29 cellular contexts compared by ENCODE assay signal in genomic region chrX:133549319-133549933, GRCh38.
"Had no signal": no experiment of that assay in that cellular context is flagged by ENCODE, and none has a peak within 500 bp of the region (broad histone marks: within the 10 kb centered on the region; RNA-seq: fewer than 3 reads in every experiment).

No MANE protein-coding gene starts in this region.

- H3K27ac Mint-ChIP-seq: stimulated activated effector memory CD8-positive, alpha-beta T cell treated with anti-CD3 and anti-CD28 coated beads, Interleukin-12 subunit alpha, Interleukin-12 subunit beta, amount 100 ng/mL, for 72 hours; stimulated activated memory B cell treated with anti-CD40 and anti-IgM and Interleukin-4, amounts not matched to agents 10 μg/mL and 1 μg/mL and 100 μg/mL, for 72 hours; stimulated activated naive B cell treated with anti-CD40 and anti-IgM and Interleukin-4, amounts not matched to agents 10 μg/mL and 1 μg/mL and 100 μg/mL, for 72 hours; stimulated activated naive CD8-positive, alpha-beta T cell treated with anti-CD3 and anti-CD28 coated beads, Interleukin-15, amount 100 ng/mL, for 72 hours; stimulated activated naive CD8-positive, alpha-beta T cell treated with anti-CD3 and anti-CD28 coated beads, Interleukin-15, Interleukin-2, amounts not matched to agents 100 ng/mL and 50 ng/mL, for 24 hours had no signal

- H3K9me3 ChIP-seq: suprapubic skin, testis, thoracic aorta, thyroid gland, tibial nerve, transverse colon, upper lobe of right lung, uterus, vagina had no signal

- H3K4me3 Mint-ChIP-seq: stimulated activated effector memory CD8-positive, alpha-beta T cell treated with anti-CD3 and anti-CD28 coated beads, Interleukin-12 subunit alpha, Interleukin-12 subunit beta, amount 100 ng/mL, for 72 hours; stimulated activated memory B cell treated with anti-CD40 and anti-IgM and Interleukin-4, amounts not matched to agents 10 μg/mL and 1 μg/mL and 100 μg/mL, for 72 hours; stimulated activated naive B cell treated with anti-CD40 and anti-IgM and Interleukin-4, amounts not matched to agents 10 μg/mL and 1 μg/mL and 100 μg/mL, for 72 hours; stimulated activated naive CD8-positive, alpha-beta T cell treated with anti-CD3 and anti-CD28 coated beads, Interleukin-15, amount 100 ng/mL, for 72 hours; stimulated activated naive CD8-positive, alpha-beta T cell treated with anti-CD3 and anti-CD28 coated beads, Interleukin-15, Interleukin-2, amounts not matched to agents 100 ng/mL and 50 ng/mL, for 24 hours; type B pancreatic cell had no signal

- H3K4me1 ChIP-seq: stomach, suprapubic skin, testis, thyroid gland, tibial artery, tibial nerve, transverse colon, upper lobe of left lung, upper lobe of right lung, uterus, vagina had no signal

- H3K27me3 ChIP-seq: stomach, suprapubic skin, testis, thyroid gland, tibial artery, tibial nerve, transverse colon, upper lobe of left lung, upper lobe of right lung, uterus, vagina had no signal

- H3K4me1 Mint-ChIP-seq: stimulated activated effector memory CD8-positive, alpha-beta T cell treated with anti-CD3 and anti-CD28 coated beads, Interleukin-12 subunit alpha, Interleukin-12 subunit beta, amount 100 ng/mL, for 72 hours; stimulated activated memory B cell treated with anti-CD40 and anti-IgM and Interleukin-4, amounts not matched to agents 10 μg/mL and 1 μg/mL and 100 μg/mL, for 72 hours; stimulated activated naive B cell treated with anti-CD40 and anti-IgM and Interleukin-4, amounts not matched to agents 10 μg/mL and 1 μg/mL and 100 μg/mL, for 72 hours; stimulated activated naive CD8-positive, alpha-beta T cell treated with anti-CD3 and anti-CD28 coated beads, Interleukin-15, amount 100 ng/mL, for 72 hours had no signal

- H3K27ac ChIP-seq: stomach, suprapubic skin, testis, thoracic aorta, thyroid gland, tibial artery, tibial nerve, transverse colon, upper lobe of left lung, upper lobe of right lung, uterus, vagina had no signal

- DNase-seq: stimulated activated CD4-positive, alpha-beta T cell treated with anti-CD3 and anti-CD28 coated beads, Interleukin-2, amount 100 ng/mL, for 48 hours; stimulated activated CD4-positive, alpha-beta T cell treated with anti-CD3 and anti-CD28 coated beads, Interleukin-4, amount 100 ng/mL, for 1 hour; stimulated activated CD4-positive, alpha-beta T cell treated with anti-CD3 and anti-CD28 coated beads, Interleukin-4, amount 100 ng/mL, for 24 hours; stimulated activated CD4-positive, alpha-beta T cell treated with anti-CD3 and anti-CD28 coated beads, Interleukin-4, amount 100 ng/mL, for 4 hours; stimulated activated CD8-positive, alpha-beta memory T cell treated with anti-CD3 and anti-CD28 coated beads, Interleukin-4, amount 100 ng/mL, for 48 hours; stimulated activated naive B cell treated with anti-CD40 and anti-IgM and Interleukin-4, amounts not matched to agents 10 μg/mL and 1 μg/mL and 100 μg/mL, for 72 hours; stimulated activated naive CD4-positive, alpha-beta T cell; stimulated activated naive CD4-positive, alpha-beta T cell treated with Interleukin-2 at 50 U/mL for 16 hours; stimulated activated naive CD8-positive, alpha-beta T cell treated with anti-CD3 and anti-CD28 coated beads, Interleukin-15, amount 100 ng/mL, for 72 hours; stimulated activated naive CD8-positive, alpha-beta T cell treated with anti-CD3 and anti-CD28 coated beads, Interleukin-15, Interleukin-2, amounts not matched to agents 100 U/mL and 50 U/mL, for 24 hours; stomach; substantia nigra; testis; thyroid gland; tibial artery; transverse colon; trophoblast cell; upper lobe of left lung; upper lobe of right lung; uterus had no signal

- H3K9me3 Mint-ChIP-seq: stimulated activated naive CD8-positive, alpha-beta T cell treated with anti-CD3 and anti-CD28 coated beads, Interleukin-15, Interleukin-2, amounts not matched to agents 100 ng/mL and 50 ng/mL, for 24 hours had no signal

- H3K27me3 Mint-ChIP-seq: stimulated activated memory B cell treated with anti-CD40 and anti-IgM and Interleukin-4, amounts not matched to agents 10 μg/mL and 1 μg/mL and 100 μg/mL, for 72 hours; stimulated activated naive CD8-positive, alpha-beta T cell treated with anti-CD3 and anti-CD28 coated beads, Interleukin-15, amount 100 ng/mL, for 72 hours; stimulated activated naive CD8-positive, alpha-beta T cell treated with anti-CD3 and anti-CD28 coated beads, Interleukin-15, Interleukin-2, amounts not matched to agents 100 ng/mL and 50 ng/mL, for 24 hours; type B pancreatic cell had no signal

- H3K36me3 ChIP-seq: stomach, suprapubic skin, thoracic aorta, thyroid gland, tibial artery, tibial nerve, transverse colon, upper lobe of left lung, upper lobe of right lung, uterus, vagina had no signal

- H3K36me3 Mint-ChIP-seq: stimulated activated effector memory CD8-positive, alpha-beta T cell treated with anti-CD3 and anti-CD28 coated beads, Interleukin-12 subunit alpha, Interleukin-12 subunit beta, amount 100 ng/mL, for 72 hours; stimulated activated memory B cell treated with anti-CD40 and anti-IgM and Interleukin-4, amounts not matched to agents 10 μg/mL and 1 μg/mL and 100 μg/mL, for 72 hours; stimulated activated naive B cell treated with anti-CD40 and anti-IgM and Interleukin-4, amounts not matched to agents 10 μg/mL and 1 μg/mL and 100 μg/mL, for 72 hours had no signal

- ATAC-seq: stimulated activated effector memory CD8-positive, alpha-beta T cell treated with anti-CD3 and anti-CD28 coated beads, Interleukin-12 subunit alpha, Interleukin-12 subunit beta, amount 100 ng/mL, for 72 hours; stimulated activated memory B cell treated with anti-CD40 and anti-IgM and Interleukin-4, amounts not matched to agents 10 μg/mL and 1 μg/mL and 100 μg/mL, for 72 hours; stimulated activated naive B cell treated with anti-CD40 and anti-IgM and Interleukin-4, amounts not matched to agents 10 μg/mL and 1 μg/mL and 100 μg/mL, for 72 hours; stimulated activated naive CD8-positive, alpha-beta T cell treated with anti-CD3 and anti-CD28 coated beads, Interleukin-15, amount 100 ng/mL, for 72 hours; stimulated activated naive CD8-positive, alpha-beta T cell treated with anti-CD3 and anti-CD28 coated beads, Interleukin-15, Interleukin-2, amounts not matched to agents 100 U/mL and 50 U/mL, for 24 hours; upper lobe of right lung had no signal

- FAIRE-seq: urothelium cell line had no signal

- H3K4me3 ChIP-seq: stomach, suprapubic skin, testis, thoracic aorta, thyroid gland, tibial artery, tibial nerve, transverse colon, upper lobe of left lung, upper lobe of right lung, uterus, vagina had no signal
